ENCODE assay signal across 13 cellular contexts in the genomic region with DNA sequence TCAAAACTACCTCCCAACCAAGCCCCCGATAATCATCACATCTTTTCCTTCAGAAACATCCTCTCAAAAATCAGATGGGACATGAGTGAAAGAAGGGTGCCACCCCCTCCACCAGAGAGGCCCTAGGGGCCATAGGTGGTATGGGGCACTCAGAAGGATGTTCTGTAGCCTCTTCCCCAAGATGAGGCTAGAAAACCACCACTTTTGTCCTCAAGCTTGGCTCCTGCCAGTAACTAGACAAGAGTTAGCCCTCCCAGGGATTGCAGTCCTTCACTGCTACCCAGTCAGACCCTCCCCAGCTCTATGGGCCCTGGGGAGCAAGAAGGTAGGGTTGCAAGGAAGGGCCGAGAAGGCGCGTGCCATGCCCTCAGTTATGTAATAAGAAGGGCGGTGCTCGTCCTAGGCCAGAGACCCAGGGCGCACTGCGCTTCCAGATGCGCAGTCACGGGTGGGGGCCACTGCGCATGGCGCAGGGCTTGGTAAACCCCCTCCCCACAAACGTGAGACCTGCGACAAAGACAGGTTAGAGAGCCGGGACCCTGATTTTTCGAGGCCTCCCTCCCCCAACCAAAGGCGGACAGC.
DNase-seq lines count a peak whose midpoint lies in the region; ATAC-seq and TF ChIP-seq lines count a peak whose summit lies in the region.
"Had no signal": no experiment of that assay in that cellular context is flagged by ENCODE, and none has a peak within 500 bp of the region (broad histone marks: within the 10 kb centered on the region; RNA-seq: fewer than 3 reads in every experiment).

No MANE protein-coding gene starts in this region.

- peak overlapping the region; percentile 83 to 94 for H3K27ac Mint-ChIP-seq in activated naive CD4-positive, alpha-beta T cell treated with anti-CD3 and anti-CD28 coated beads, Interleukin-2, amount 50 U/mL, for 72 hours
- H3K27ac Mint-ChIP-seq in activated naive CD4-positive, alpha-beta T cell treated with anti-CD3 and anti-CD28 coated beads for 36 hours, result no peak overlapping the region

- no peak for ATAC-seq in activated naive CD4-positive, alpha-beta T cell treated with anti-CD3 and anti-CD28 coated beads, Interleukin-2, amount 50 U/mL, for 72 hours
- no peak for ATAC-seq in upper lobe of right lung

- H3K4me3 ChIP-seq in breast epithelium (peak overlapping the region; percentile 76 to 82 (median 81)), mononuclear cell (ENCODE audit: low read length) (peak overlapping the region; percentile 51), upper lobe of right lung (peak overlapping the region; percentile 71)

- peak overlapping the region; percentile 98 for H3K27ac ChIP-seq in breast epithelium
- H3K27ac ChIP-seq in upper lobe of right lung, result peak overlapping the region; percentile 98

- H3K27me3 ChIP-seq in breast epithelium (no peaks in the 10 kb centered on the region), mononuclear cell (ENCODE audit: insufficient read depth, low read length) (no peaks in the 10 kb centered on the region), upper lobe of right lung (no peaks in the 10 kb centered on the region)

- intact Hi-C loops in activated naive CD4-positive, alpha-beta T cell treated with anti-CD3 and anti-CD28 coated beads for 36 hours (cut with micrococcal nuclease), result loop anchor here (1.0 to 10.0 kb wide), 3 partner anchors 69 to 1933 kb away; partner anchors contain the start of genes CD46, FCMR and TRAF3IP3
- intact Hi-C loops in breast epithelium (cut with DNase I; ENCODE audit: low total_unique reads) (no loop called here), upper lobe of right lung (cut with DNase I) (loop anchor here (10.0 kb wide), 1 partner anchor 143 kb away; no protein-coding TSS in a partner anchor)

- no peaks in the 10 kb centered on the region for H3K9me3 ChIP-seq in breast epithelium
- no peaks in the 10 kb centered on the region for H3K9me3 ChIP-seq in mononuclear cell (ENCODE audit: low read depth, low read length)
- no peaks in the 10 kb centered on the region for H3K9me3 ChIP-seq in upper lobe of right lung

- CTCF ChIA-PET in activated naive CD4-positive, alpha-beta T cell treated with anti-CD3 and anti-CD28 coated beads for 36 hours (lab: Charles Lee), result interaction anchor here (4.3 to 15.6 kb wide), 3 partner anchors 24 to 62 kb away, joined by 34 to 342 read pairs (median 36); no protein-coding TSS in a partner anchor

- H3K9me3 Mint-ChIP-seq in activated naive CD4-positive, alpha-beta T cell treated with anti-CD3 and anti-CD28 coated beads, Interleukin-2, amount 50 U/mL, for 72 hours, result no peaks in the 10 kb centered on the region
- no peaks in the 10 kb centered on the region for H3K9me3 Mint-ChIP-seq in activated naive CD4-positive, alpha-beta T cell treated with anti-CD3 and anti-CD28 coated beads for 36 hours

- DNase-seq in activated naive CD4-positive, alpha-beta T cell treated with anti-CD3 and anti-CD28 coated beads, Interleukin-2, amount 50 U/mL, for 72 hours (ENCODE audit: low spot score in 2 of 2), result peak in 1 of 2 donors; percentile 45
- DNase-seq in activated naive CD4-positive, alpha-beta T cell treated with anti-CD3 and anti-CD28 coated beads for 36 hours, result no peak
- no peak for DNase-seq in breast epithelium (ENCODE audit: low spot score in 2 of 2)
- DNase-seq in upper lobe of right lung, result peak; percentile 62
- DNase-seq in hippocampal formation (lab: John Stamatoyannopoulos, UW), result no peak
- no peak for DNase-seq in DMS79 (lab: John Stamatoyannopoulos, UW)
- DNase-seq in DMS 273 (lab: John Stamatoyannopoulos, UW; ENCODE audit: unreplicated experiment), result no peak
- DNase-seq: activated CD4-positive, alpha-beta T cell treated with anti-CD3 and anti-CD28 coated beads, Interleukin-2, amount 50 U/mL, for 48 hours; NCI-H2029 treated with DMSO at 0.1 percent for 48 hours; SIG-M5; stimulated activated CD4-positive, alpha-beta T cell treated with anti-CD3 and anti-CD28 coated beads, Interleukin-12 subunit alpha, Interleukin-12 subunit beta, amount 100 ng/mL, for 4 hours; trophoblast cell had no signal

- TF ChIP-seq POLR2A in breast epithelium (IDR thresholded peaks at IDR 0.05), result no peak

- H3K36me3 ChIP-seq in breast epithelium (no peaks in the 10 kb centered on the region), upper lobe of right lung (peaks cover 45% of the 10 kb centered on the region)

- TF ChIP-seq CTCF in breast epithelium (IDR thresholded peaks at IDR 0.05) (no peak), upper lobe of right lung (IDR thresholded peaks at IDR 0.05) (no peak)

- H3K27me3 Mint-ChIP-seq in activated naive CD4-positive, alpha-beta T cell treated with anti-CD3 and anti-CD28 coated beads for 36 hours (ENCODE audit: low read depth), result no peaks in the 10 kb centered on the region

- peaks cover 87% of the 10 kb centered on the region for H3K4me1 Mint-ChIP-seq in activated naive CD4-positive, alpha-beta T cell treated with anti-CD3 and anti-CD28 coated beads for 36 hours (ENCODE audit: low read depth)

- H3K4me1 ChIP-seq in breast epithelium (peaks cover 31 to 52% of the 10 kb centered on the region in 2 donors), mononuclear cell (ENCODE audit: insufficient read depth, low read length) (peaks cover 78% of the 10 kb centered on the region), upper lobe of right lung (peaks cover 78% of the 10 kb centered on the region)

- no peak overlapping the region for H3K4me3 Mint-ChIP-seq in activated naive CD4-positive, alpha-beta T cell treated with anti-CD3 and anti-CD28 coated beads for 36 hours

- peaks cover 0 to 50% of the 10 kb centered on the region in 2 donors for H3K36me3 Mint-ChIP-seq in activated naive CD4-positive, alpha-beta T cell treated with anti-CD3 and anti-CD28 coated beads, Interleukin-2, amount 50 U/mL, for 72 hours
- H3K36me3 Mint-ChIP-seq in activated naive CD4-positive, alpha-beta T cell treated with anti-CD3 and anti-CD28 coated beads for 36 hours (ENCODE audit: low read depth), result peaks cover 22% of the 10 kb centered on the region
